17 cellular contexts compared by ENCODE assay signal in the genomic region with DNA sequence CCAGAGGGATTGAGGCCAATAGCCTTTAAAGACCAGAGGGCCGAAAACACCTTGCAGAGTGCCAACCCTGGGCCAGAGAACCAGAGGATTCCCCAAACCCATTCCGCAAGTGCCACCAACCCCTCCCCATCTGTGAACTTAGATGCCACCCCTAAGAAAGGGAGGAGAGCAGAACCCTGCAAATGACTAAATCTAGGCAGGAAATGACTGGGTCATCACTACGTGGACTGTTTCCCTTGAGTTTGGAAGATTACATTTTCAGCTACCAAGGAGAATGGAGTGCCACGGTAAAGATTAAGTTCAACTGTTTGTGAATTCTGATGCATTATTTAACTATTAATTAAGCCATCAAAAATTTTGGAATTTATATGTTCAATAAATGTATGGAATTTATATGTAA.
DNase-seq lines count a peak whose midpoint lies in the region; ATAC-seq, FAIRE-seq and TF ChIP-seq lines count a peak whose summit lies in the region.
"Had no signal": no experiment of that assay in that cellular context is flagged by ENCODE, and none has a peak within 500 bp of the region (broad histone marks: within the 10 kb centered on the region; RNA-seq: fewer than 3 reads in every experiment).

No MANE protein-coding gene starts in this region.

- no peaks in the 10 kb centered on the region for H3K9me3 ChIP-seq in PC-3 (ENCODE audit: low read length)
- no peaks in the 10 kb centered on the region for H3K9me3 ChIP-seq in neuronal stem cell (replicated peaks in 1 of 2; ENCODE audit: control insufficient read depth in 2 of 2, insufficient read depth in 1 of 2, low read depth in 1 of 2, low read length in 2 of 2)
- H3K9me3 ChIP-seq: BLaER1 had no signal

- CTCF ChIA-PET in PC-3 (lab: Charles Lee): no interaction called here
- CTCF ChIA-PET in activated CD4-positive, alpha-beta T cell treated with anti-CD3 and anti-CD28 coated beads, Interleukin-2, amount 10 ng/mL, durations not matched to agents 7 days and 5 days (lab: Charles Lee): no interaction called here

- H3K9me3 Mint-ChIP-seq in activated CD4-positive, alpha-beta T cell treated with anti-CD3 and anti-CD28 coated beads, Interleukin-2, amount 10 ng/mL, durations not matched to agents 7 days and 5 days: no peaks in the 10 kb centered on the region

- H3K79me1 ChIP-seq in neuronal stem cell (ENCODE audit: low read depth, low read length): no peaks in the 10 kb centered on the region

- H3K4me3 ChIP-seq in PC-3 (ENCODE audit: low read length) (no peak overlapping the region), choroid plexus epithelial cell (ENCODE audit: low read depth, low read length) (no peak overlapping the region), neuronal stem cell (ENCODE audit: low read length in 2 of 2) (no peak overlapping the region)
- H3K4me3 ChIP-seq: BLaER1 had no signal

- H3K4me1 ChIP-seq in PC-3 (ENCODE audit: insufficient read depth, low read length): 0 out of 2 replicates have a peak, but pooled peaks cover 13% of the 10 kb centered on the region
- H3K4me1 ChIP-seq in neuronal stem cell (ENCODE audit: control insufficient read depth in 2 of 2, insufficient read depth in 1 of 2, low read depth in 1 of 2, low read length in 2 of 2): peaks cover 4 to 25% of the 10 kb centered on the region in 2 donors

- H2BK120ac ChIP-seq in neuronal stem cell (ENCODE audit: low read depth, low read length): no peak overlapping the region

- H3K27me3 ChIP-seq in PC-3 (ENCODE audit: low read length) (no peaks in the 10 kb centered on the region), neuronal stem cell (ENCODE audit: control insufficient read depth in 3 of 3, insufficient read depth in 3 of 3, low read depth in 1 of 3, low read length in 3 of 3) (no peaks in the 10 kb centered on the region)
- H3K27me3 ChIP-seq: BLaER1 had no signal

- TF ChIP-seq CTCF in PC-3 (conservative IDR thresholded peaks at IDR 0.05; ENCODE audit: low read depth, low read length) (no peak), choroid plexus epithelial cell (conservative IDR thresholded peaks at IDR 0.05; ENCODE audit: low read depth, low read length) (no peak)

- no peak overlapping the region for H3K4ac ChIP-seq in neuronal stem cell (ENCODE audit: low read length)

- H3K18ac ChIP-seq in neuronal stem cell (ENCODE audit: low read length): peak overlapping the region; percentile 41

- no peak overlapping the region for H3K4me3 Mint-ChIP-seq in activated CD4-positive, alpha-beta T cell treated with anti-CD3 and anti-CD28 coated beads, Interleukin-2, amount 10 ng/mL, durations not matched to agents 7 days and 5 days
- H3K4me3 Mint-ChIP-seq: CD8-positive, alpha-beta memory T cell had no signal

- no peak overlapping the region for H2BK15ac ChIP-seq in neuronal stem cell (ENCODE audit: low read length)

- no peak for TF ChIP-seq POLR2A in H54 (IDR thresholded peaks at IDR 0.05; ENCODE audit: low read depth, low read length)

- peaks cover 2% of the 10 kb centered on the region for H3K27me3 Mint-ChIP-seq in activated CD4-positive, alpha-beta T cell treated with anti-CD3 and anti-CD28 coated beads, Interleukin-2, amount 10 ng/mL, durations not matched to agents 7 days and 5 days

- no peaks in the 10 kb centered on the region for H3K36me3 Mint-ChIP-seq in activated CD4-positive, alpha-beta T cell treated with anti-CD3 and anti-CD28 coated beads, Interleukin-2, amount 10 ng/mL, durations not matched to agents 7 days and 5 days (ENCODE audit: low read depth)

- H2BK5ac ChIP-seq in neuronal stem cell (ENCODE audit: low read length): no peak overlapping the region

- no peak overlapping the region for H2BK12ac ChIP-seq in neuronal stem cell (ENCODE audit: low read length)

- BruUV-seq in PC-3 (replicated peaks; lab: Mats Ljungman, UMichigan): no TSS peak

- no peak overlapping the region for H4K8ac ChIP-seq in neuronal stem cell (ENCODE audit: low read depth, low read length)

- H4K91ac ChIP-seq in neuronal stem cell (ENCODE audit: low read depth, low read length, poor library complexity): no peak overlapping the region

- H3K79me2 ChIP-seq in PC-3 (ENCODE audit: low read length): no peaks in the 10 kb centered on the region

- H3K27ac Mint-ChIP-seq in activated CD4-positive, alpha-beta T cell treated with anti-CD3 and anti-CD28 coated beads, Interleukin-2, amount 10 ng/mL, durations not matched to agents 7 days and 5 days: no peak overlapping the region
- H3K27ac Mint-ChIP-seq: CD8-positive, alpha-beta memory T cell had no signal

- intact Hi-C loops in PC-3 (cut with micrococcal nuclease): loop anchor here (2.0 kb wide), 1 partner anchor 141 kb away; no protein-coding TSS in a partner anchor

- H3K27ac ChIP-seq in PC-3 (ENCODE audit: low read length) (no peak overlapping the region), neuronal stem cell (replicated peaks; ENCODE audit: low read length) (no peak overlapping the region)
- H3K27ac ChIP-seq: BLaER1, KMS-11 had no signal

- no peaks in the 10 kb centered on the region for H3K9me2 ChIP-seq in PC-3 (replicated peaks; ENCODE audit: low read length)

- peak; percentile 11 for FAIRE-seq in H54 (lab: Jason Lieb, UNC)
- FAIRE-seq: RCC 7860 had no signal

- POLR2A ChIA-PET in PC-3 (lab: Charles Lee; ENCODE audit: unreplicated experiment): no interaction called here
- POLR2A ChIA-PET in activated CD4-positive, alpha-beta T cell treated with anti-CD3 and anti-CD28 coated beads, Interleukin-2, amount 10 ng/mL, durations not matched to agents 7 days and 5 days (lab: Charles Lee): no interaction called here

- H4K20me1 ChIP-seq in PC-3 (ENCODE audit: low read length): no peaks in the 10 kb centered on the region
- H4K20me1 ChIP-seq: BLaER1 had no signal

- H2AFZ ChIP-seq in PC-3 (ENCODE audit: low read length) (no peak overlapping the region), neuronal stem cell (ENCODE audit: low read length) (no peak overlapping the region)

- H3K9ac ChIP-seq in PC-3 (ENCODE audit: low read length) (no peak overlapping the region), neuronal stem cell (ENCODE audit: low read depth, low read length, poor library complexity) (no peak overlapping the region)
- H3K9ac ChIP-seq: BLaER1, KMS-11 had no signal

- H2AK5ac ChIP-seq in neuronal stem cell (ENCODE audit: low read depth, low read length): no peak overlapping the region

- no CpG with 5 or more reads among the region's 4 CpGs for WGBS in neuronal stem cell (ENCODE audit: extremely low coverage in 2 of 2, insufficient read length in 2 of 2, insufficient replicate concordance in 1 of 2), 2 donors

- H3K14ac ChIP-seq in neuronal stem cell (ENCODE audit: low read length): no peak overlapping the region

- H3K23ac ChIP-seq in neuronal stem cell (ENCODE audit: low read depth, low read length, poor library complexity): no peak overlapping the region

- H3K4me2 ChIP-seq in PC-3 (ENCODE audit: low read length) (no peak overlapping the region), neuronal stem cell (ENCODE audit: insufficient read depth, low read length, poor library complexity, severe bottlenecking) (no peak overlapping the region)
- H3K4me2 ChIP-seq: BLaER1, KMS-11 had no signal

- H3F3A ChIP-seq in PC-3 (ENCODE audit: low read length, unreplicated experiment): no peaks in the 10 kb centered on the region

- no peaks in the 10 kb centered on the region for H3K36me3 ChIP-seq in PC-3 (ENCODE audit: low read depth, low read length)
- no peaks in the 10 kb centered on the region for H3K36me3 ChIP-seq in neuronal stem cell (replicated peaks in 1 of 2; ENCODE audit: control insufficient read depth in 2 of 2, insufficient read depth in 2 of 2, low read length in 2 of 2)
- H3K36me3 ChIP-seq: BLaER1 had no signal

- no peaks in the 10 kb centered on the region for H3K4me1 Mint-ChIP-seq in activated CD4-positive, alpha-beta T cell treated with anti-CD3 and anti-CD28 coated beads, Interleukin-2, amount 10 ng/mL, durations not matched to agents 7 days and 5 days
- H3K4me1 Mint-ChIP-seq: CD8-positive, alpha-beta memory T cell had no signal

- DNase-seq in H54 (ENCODE audit: insufficient read length, low spot score) (peak; percentile 22), PC-3 (no peak), choroid plexus epithelial cell (ENCODE audit: low read depth) (peak; percentile 13), neuronal stem cell (ENCODE audit: low spot score) (no peak), HPDE6-E6E7 (ENCODE audit: extremely low spot score) (no peak), NCI-H2227 (lab: John Stamatoyannopoulos, UW; ENCODE audit: unreplicated experiment) (no peak)
- DNase-seq in activated CD4-positive, alpha-beta T cell treated with anti-CD3 and anti-CD28 coated beads, Interleukin-2, amount 10 ng/mL, durations not matched to agents 7 days and 5 days: no peak
- DNase-seq: CD8-positive, alpha-beta memory T cell; MM.1S; NCI-H1105; NCI-H187; NCI-H82; SHP77 treated with DMSO at 0.1 percent for 48 hours had no signal

- ATAC-seq in PC-3: peak; percentile 45; the same call in 1 of the 2 replicates
- no peak for ATAC-seq in HG02798 (IDR thresholded peaks at IDR 0.05; ENCODE audit: poor library complexity, unreplicated experiment)

Comparison
In these comparisons a context has a peak if more than half of its experiments do, and no peak if none do; other contexts are left out.
1. DNase-seq: peak in H54 (single experiment) and choroid plexus epithelial cell (single experiment); none in PC-3 (single experiment), neuronal stem cell (single experiment), HPDE6-E6E7 (single experiment), activated CD4-positive, alpha-beta T cell treated with anti-CD3 and anti-CD28 coated beads, Interleukin-2, amount 10 ng/mL, durations not matched to agents 7 days and 5 days (single experiment) and NCI-H2227 (single experiment).